ENCODE assay signal across 8 cellular contexts in genomic region chrX:68832101-68832416, GRCh38. TPM values are rescaled to one million over a fixed set of nuclear protein-coding genes. Genes with fewer than 3 reads are reported as not detected.
DNase-seq lines count a peak whose midpoint lies in the region; ATAC-seq, FAIRE-seq and TF ChIP-seq lines count a peak whose summit lies in the region.

No MANE protein-coding gene starts in this region.

- peak overlapping the region; percentile 79 for H3K4me3 ChIP-seq in bronchial epithelial cell (ENCODE audit: low read depth, low read length)

- no peaks in the 10 kb centered on the region for H3K27me3 ChIP-seq in bronchial epithelial cell (ENCODE audit: control insufficient read depth, insufficient read depth, low read length)

- FAIRE-seq in bronchial epithelial cell (lab: Jason Lieb, UNC) = no peak

- peaks cover 5% of the 10 kb centered on the region for H3K36me3 ChIP-seq in bronchial epithelial cell (ENCODE audit: control insufficient read depth, insufficient read depth, low read length)

- TF ChIP-seq CTCF in bronchial epithelial cell (IDR thresholded peaks at IDR 0.05; ENCODE audit: insufficient read depth, low read length, severe bottlenecking) = no peak

- peak; percentile 80 for DNase-seq in GM03348 (ENCODE audit: low spot score)
- DNase-seq in RKO (ENCODE audit: low spot score) = peak; percentile 71
- peak; percentile 47 for DNase-seq in bronchial epithelial cell (ENCODE audit: low read depth)
- peak; percentile 68 for DNase-seq in kidney tubule cell (ENCODE audit: low spot score)
- DNase-seq in stimulated activated CD4-positive, alpha-beta T cell treated with anti-CD3 and anti-CD28 coated beads, Interleukin-2, amount 100 ng/mL, for 24 hours = peak; percentile 23 to 33

- ATAC-seq in HG02798 (IDR thresholded peaks at IDR 0.05; ENCODE audit: poor library complexity, unreplicated experiment) = peak; percentile 46
- ATAC-seq in GM21528 (IDR thresholded peaks at IDR 0.05; ENCODE audit: low FRiP score, unreplicated experiment) = no peak
- ATAC-seq in GM21786 (IDR thresholded peaks at IDR 0.05; ENCODE audit: unreplicated experiment) = no peak

RNA-seq across cellular contexts. Expression of gene EFNB1, which starts 3.2 kb away (rescaled TPM):
- total RNA-seq in bronchial epithelial cell = 117 and 159 TPM in 2 replicates

Comparison
In these comparisons a context has a peak if more than half of its experiments do, and no peak if none do; other contexts are left out.
1. DNase-seq: peak in every context shown above with its lines; median percentile 80 in GM03348; 71 in RKO; 68 in kidney tubule cell; 47 in bronchial epithelial cell; 28 in stimulated activated CD4-positive, alpha-beta T cell treated with anti-CD3 and anti-CD28 coated beads, Interleukin-2, amount 100 ng/mL, for 24 hours.